Comparison of ENCODE assay signal across 26 cellular contexts in genomic region chr1:102032534-102032933, GRCh38. TPM values are rescaled to one million over a fixed set of nuclear protein-coding genes. Genes with fewer than 3 reads are reported as not detected.
DNase-seq lines count a peak whose midpoint lies in the region; ATAC-seq and TF ChIP-seq lines count a peak whose summit lies in the region.
"Had no signal": no experiment of that assay in that cellular context is flagged by ENCODE, and none has a peak within 500 bp of the region (broad histone marks: within the 10 kb centered on the region; RNA-seq: fewer than 3 reads in every experiment).

No MANE protein-coding gene starts in this region.

- H3K36me3 ChIP-seq in SJCRH30 (no peaks in the 10 kb centered on the region), vagina (no peaks in the 10 kb centered on the region)
- H3K36me3 ChIP-seq: colonic mucosa, heart right ventricle, right atrium auricular region, transverse colon had no signal

- H3K4me1 ChIP-seq in SJCRH30, result no peaks in the 10 kb centered on the region
- H3K4me1 ChIP-seq in vagina, result no peaks in the 10 kb centered on the region
- H3K4me1 ChIP-seq: colonic mucosa, heart right ventricle, right atrium auricular region, transverse colon had no signal

- H3K9me3 ChIP-seq in SJCRH30 (replicated peaks) (no peaks in the 10 kb centered on the region), vagina (no peaks in the 10 kb centered on the region)
- H3K9me3 ChIP-seq: colonic mucosa, right atrium auricular region, transverse colon had no signal

- no peak overlapping the region for H3K27ac ChIP-seq in SJCRH30
- no peak overlapping the region for H3K27ac ChIP-seq in vagina
- H3K27ac ChIP-seq: colonic mucosa, heart right ventricle, right atrium auricular region, transverse colon had no signal

- H3K4me3 ChIP-seq in SJCRH30 (no peak overlapping the region), vagina (no peak overlapping the region)
- H3K4me3 ChIP-seq: colonic mucosa, heart right ventricle, lung, right atrium auricular region, transverse colon had no signal

- no peak for DNase-seq in central memory CD4-positive, alpha-beta T cell
- DNase-seq in SJCRH30 (no peak), DMS53 (lab: John Stamatoyannopoulos, UW) (no peak), vagina (ENCODE audit: extremely low spot score in 2 of 2) (no peak)
- DNase-seq: activated CD4-positive, CD25-positive, alpha-beta regulatory T cell treated with anti-CD3 and anti-CD28 coated beads, Interleukin-2, amount 50 U/mL, for 72 hours; CD4-positive, CD25-positive, alpha-beta regulatory T cell; colonic mucosa; heart right ventricle; immature natural killer cell; Kasumi-1; NCI-H1105; NCI-H526 treated with DMSO at 0.1 percent for 48 hours; occipital lobe; stimulated activated naive CD4-positive, alpha-beta T cell; T1000; transverse colon had no signal

- intact Hi-C loops in vagina (cut with DNase I), result no loop called here

- no peak for TF ChIP-seq POLR2A in vagina (IDR thresholded peaks at IDR 0.05)

- ATAC-seq in GM18508 (IDR thresholded peaks at IDR 0.05; ENCODE audit: insufficient read depth, unreplicated experiment) (peak; percentile 77), GM19324 (IDR thresholded peaks at IDR 0.05; ENCODE audit: low FRiP score, unreplicated experiment) (peak; percentile 99), HG02588 (IDR thresholded peaks at IDR 0.05; ENCODE audit: unreplicated experiment) (peak; percentile 60), HG03442 (IDR thresholded peaks at IDR 0.05; ENCODE audit: unreplicated experiment) (peak; percentile 83)
- ATAC-seq: activated T-helper 17 cell treated with anti-CD3 and anti-CD28 coated beads, Interleukin-2, amount 50 U/mL, for 72 hours; heart right ventricle had no signal

- no peak for TF ChIP-seq CTCF in vagina (IDR thresholded peaks at IDR 0.05)

- H3K27me3 ChIP-seq in SJCRH30 (no peaks in the 10 kb centered on the region), vagina (no peaks in the 10 kb centered on the region)
- H3K27me3 ChIP-seq: colonic mucosa, heart right ventricle, right atrium auricular region, transverse colon had no signal

RNA-seq across cellular contexts. Expression of gene OLFM3, which starts 35.8 kb away (rescaled TPM):
- total RNA-seq in SJCRH30 (2014; rRNA removed; shearing (Covaris generic)), result 2.8 and 3.3 TPM in 2 replicates
- total RNA-seq in vagina, result 0.49 TPM
- total RNA-seq: activated CD8-positive, alpha-beta memory T cell treated with anti-CD3 and anti-CD28 coated beads for 36 hours; activated T-helper 17 cell treated with anti-CD3 and anti-CD28 coated beads, Interleukin-2, amount 50 U/mL, for 72 hours; CD4-positive, CD25-positive, alpha-beta regulatory T cell; myocyte; right atrium auricular region; SK-MEL-5 had no signal
